Comparison of ENCODE assay signal across 1 cellular context in genomic region chr12:15581006-15581405, GRCh38.
TF ChIP-seq lines count a peak whose summit lies in the region.

No MANE protein-coding gene starts in this region.

TF ChIP-seq in H1, 55 proteins besides CTCF, POLR2A, EP300 and RAD21:
- TF ChIP-seq CHD2 (IDR thresholded peaks at IDR 0.05; ENCODE audit: low read length): no peak
- no peak for TF ChIP-seq CBX5 (IDR thresholded peaks at IDR 0.05; ENCODE audit: low read depth, low read length)
- TF ChIP-seq ATF2 (IDR thresholded peaks at IDR 0.05; ENCODE audit: low read length): no peak
- TF ChIP-seq KDM4A (IDR thresholded peaks at IDR 0.05; ENCODE audit: low read depth, low read length, severe bottlenecking): no peak
- no peak for TF ChIP-seq MAFK (IDR thresholded peaks at IDR 0.05; ENCODE audit: low read depth, low read length)
- no peak for TF ChIP-seq TBP (IDR thresholded peaks at IDR 0.05; ENCODE audit: low read depth, low read length)
TF ChIP-seq in H1: peak in this region for 0.
